ENCODE assay signal across 32 cellular contexts in the genomic region with DNA sequence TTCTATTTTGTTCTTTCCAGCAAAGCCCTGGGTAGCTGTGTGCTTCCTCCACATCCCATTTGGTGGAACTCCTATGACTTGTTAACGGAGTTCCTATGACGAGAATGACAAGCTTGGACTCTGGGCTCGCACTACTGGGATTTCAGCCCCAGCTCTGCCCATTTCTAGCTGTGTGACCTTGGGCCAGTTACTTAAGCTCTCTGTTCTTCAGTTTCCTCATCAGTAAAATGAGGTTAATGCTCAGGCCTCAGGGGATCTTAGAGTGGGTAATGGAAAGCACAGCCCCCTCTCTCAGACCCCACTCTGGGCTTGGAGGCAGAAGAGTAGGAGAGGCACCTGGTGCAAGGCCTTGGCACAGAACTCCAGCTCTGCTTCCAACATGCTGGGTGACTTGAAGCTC.
"Had no signal": no experiment of that assay in that cellular context is flagged by ENCODE, and none has a peak within 500 bp of the region (broad histone marks: within the 10 kb centered on the region; RNA-seq: fewer than 3 reads in every experiment).

No MANE protein-coding gene starts in this region.

- H3K36me3 ChIP-seq: adrenal gland, colonic mucosa, esophagus squamous epithelium, WERI-Rb-1 had no signal

- H3K9me3 ChIP-seq: adrenal gland, body of pancreas, colonic mucosa, esophagus squamous epithelium had no signal

- H3K4me1 Mint-ChIP-seq: activated B cell treated with CpG ODN at 0.5 μM for 24 hours; activated CD8-positive, alpha-beta memory T cell treated with anti-CD3 and anti-CD28 coated beads, Interleukin-2, amount 10 ng/mL, durations not matched to agents 7 days and 5 days; activated naive CD4-positive, alpha-beta T cell treated with anti-CD3 and anti-CD28 coated beads, Interleukin-2, amount 50 U/mL, for 24 hours; activated naive CD8-positive, alpha-beta T cell treated with anti-CD3 and anti-CD28 coated beads for 36 hours; activated naive CD8-positive, alpha-beta T cell treated with anti-CD3 and anti-CD28 coated beads, Interleukin-2, amount 50 U/mL, for 24 hours; T-helper 17 cell had no signal

- H3K27ac ChIP-seq: adrenal gland, body of pancreas, colonic mucosa, epithelial cell of prostate, esophagus squamous epithelium, WERI-Rb-1 had no signal

- FAIRE-seq: endometrium, endothelial cell of umbilical vein, frontal cortex had no signal

- H3K4me3 Mint-ChIP-seq: activated B cell treated with CpG ODN at 0.5 μM for 24 hours; activated CD4-positive, alpha-beta memory T cell treated with anti-CD3 and anti-CD28 coated beads for 36 hours; activated CD8-positive, alpha-beta memory T cell treated with anti-CD3 and anti-CD28 coated beads, Interleukin-2, amount 10 ng/mL, durations not matched to agents 7 days and 5 days; activated CD8-positive, alpha-beta T cell treated with anti-CD3 and anti-CD28 coated beads, Interleukin-2, amount 10 ng/mL, durations not matched to agents 7 days and 5 days; activated naive CD4-positive, alpha-beta T cell treated with anti-CD3 and anti-CD28 coated beads for 36 hours; activated naive CD4-positive, alpha-beta T cell treated with anti-CD3 and anti-CD28 coated beads, Interleukin-2, amount 50 U/mL, for 24 hours; activated naive CD8-positive, alpha-beta T cell treated with anti-CD3 and anti-CD28 coated beads for 36 hours; activated naive CD8-positive, alpha-beta T cell treated with anti-CD3 and anti-CD28 coated beads, Interleukin-2, amount 50 U/mL, for 24 hours; activated T-helper 1 cell treated with anti-CD3 and anti-CD28 coated beads, Interleukin-12 subunit alpha, Interleukin-12 subunit beta, Interleukin-2, Interleukin-4 antibody, amounts not matched to agents 30 ng/mL and 10 ng/mL and 1 ng/mL, durations not matched to agents 14 hours and 24 hours and 36 hours; T-helper 17 cell; T-helper 2 cell treated with Interferon-gamma antibody and Interleukin-4, amounts not matched to agents 5 μg/mL and 100 μg/mL, for 36 hours had no signal

- H3K4me3 ChIP-seq: adrenal gland, body of pancreas, colonic mucosa, esophagus squamous epithelium had no signal

- H3K27me3 Mint-ChIP-seq: activated B cell treated with CpG ODN at 0.5 μM for 24 hours; activated naive CD4-positive, alpha-beta T cell treated with anti-CD3 and anti-CD28 coated beads, Interleukin-2, amount 50 U/mL, for 24 hours; activated naive CD8-positive, alpha-beta T cell treated with anti-CD3 and anti-CD28 coated beads, Interleukin-2, amount 50 U/mL, for 24 hours had no signal

- H3K4me1 ChIP-seq: body of pancreas, colonic mucosa had no signal

- H3K9me3 Mint-ChIP-seq: activated B cell treated with CpG ODN at 0.5 μM for 24 hours; activated CD4-positive, alpha-beta memory T cell treated with anti-CD3 and anti-CD28 coated beads for 36 hours; activated naive CD4-positive, alpha-beta T cell treated with anti-CD3 and anti-CD28 coated beads for 36 hours; activated naive CD4-positive, alpha-beta T cell treated with anti-CD3 and anti-CD28 coated beads, Interleukin-2, amount 50 U/mL, for 24 hours; activated naive CD8-positive, alpha-beta T cell treated with anti-CD3 and anti-CD28 coated beads for 36 hours; activated naive CD8-positive, alpha-beta T cell treated with anti-CD3 and anti-CD28 coated beads, Interleukin-2, amount 50 U/mL, for 24 hours; activated T-helper 1 cell treated with anti-CD3 and anti-CD28 coated beads, Interleukin-12 subunit alpha, Interleukin-12 subunit beta, Interleukin-2, Interleukin-4 antibody, amounts not matched to agents 30 ng/mL and 10 ng/mL and 1 ng/mL, durations not matched to agents 14 hours and 24 hours and 36 hours; activated T-helper 2 cell treated with anti-CD3 and anti-CD28 coated beads, Interferon-gamma antibody, Interleukin-2, Interleukin-4, amounts not matched to agents 10 μg/mL and 5 μg/mL and 100 μg/mL, durations not matched to agents 14 hours and 24 hours and 36 hours; T-helper 2 cell treated with Interferon-gamma antibody and Interleukin-4, amounts not matched to agents 5 μg/mL and 100 μg/mL, for 36 hours had no signal

- H3K36me3 Mint-ChIP-seq: activated CD4-positive, alpha-beta memory T cell treated with anti-CD3 and anti-CD28 coated beads for 36 hours; activated CD8-positive, alpha-beta memory T cell treated with anti-CD3 and anti-CD28 coated beads, Interleukin-2, amount 10 ng/mL, durations not matched to agents 7 days and 5 days; activated naive CD4-positive, alpha-beta T cell treated with anti-CD3 and anti-CD28 coated beads, Interleukin-2, amount 50 U/mL, for 24 hours; activated naive CD8-positive, alpha-beta T cell treated with anti-CD3 and anti-CD28 coated beads for 36 hours had no signal

- ATAC-seq: activated CD4-positive, CD25-positive, alpha-beta regulatory T cell treated with anti-CD3 and anti-CD28 coated beads, Interleukin-2, amount 50 U/mL, for 24 hours; activated CD8-positive, alpha-beta memory T cell treated with anti-CD3 and anti-CD28 coated beads, Interleukin-2, amount 10 ng/mL, durations not matched to agents 7 days and 5 days; activated CD8-positive, alpha-beta T cell treated with anti-CD3 and anti-CD28 coated beads, Interleukin-2, amount 10 ng/mL, durations not matched to agents 7 days and 5 days; activated naive CD8-positive, alpha-beta T cell treated with anti-CD3 and anti-CD28 coated beads, Interleukin-2, amount 50 U/mL, for 24 hours; body of pancreas; T-helper 17 cell had no signal

- H3K27ac Mint-ChIP-seq: activated B cell treated with CpG ODN at 0.5 μM for 24 hours; activated CD4-positive, alpha-beta memory T cell treated with anti-CD3 and anti-CD28 coated beads for 36 hours; activated CD8-positive, alpha-beta memory T cell treated with anti-CD3 and anti-CD28 coated beads, Interleukin-2, amount 10 ng/mL, durations not matched to agents 7 days and 5 days; activated CD8-positive, alpha-beta T cell treated with anti-CD3 and anti-CD28 coated beads, Interleukin-2, amount 10 ng/mL, durations not matched to agents 7 days and 5 days; activated naive CD4-positive, alpha-beta T cell treated with anti-CD3 and anti-CD28 coated beads for 36 hours; activated naive CD4-positive, alpha-beta T cell treated with anti-CD3 and anti-CD28 coated beads, Interleukin-2, amount 50 U/mL, for 24 hours; activated naive CD8-positive, alpha-beta T cell treated with anti-CD3 and anti-CD28 coated beads for 36 hours; activated naive CD8-positive, alpha-beta T cell treated with anti-CD3 and anti-CD28 coated beads, Interleukin-2, amount 50 U/mL, for 24 hours; activated T-helper 1 cell treated with anti-CD3 and anti-CD28 coated beads, Interleukin-12 subunit alpha, Interleukin-12 subunit beta, Interleukin-2, Interleukin-4 antibody, amounts not matched to agents 30 ng/mL and 10 ng/mL and 1 ng/mL, durations not matched to agents 14 hours and 24 hours and 36 hours; activated T-helper 2 cell treated with anti-CD3 and anti-CD28 coated beads, Interferon-gamma antibody, Interleukin-2, Interleukin-4, amounts not matched to agents 10 μg/mL and 5 μg/mL and 100 μg/mL, durations not matched to agents 14 hours and 24 hours and 36 hours; T-helper 17 cell; T-helper 2 cell treated with Interferon-gamma antibody and Interleukin-4, amounts not matched to agents 5 μg/mL and 100 μg/mL, for 36 hours had no signal

- H3K27me3 ChIP-seq: adrenal gland, body of pancreas, colonic mucosa had no signal

- DNase-seq: activated B cell treated with CpG ODN at 0.5 μM for 24 hours; activated CD4-positive, alpha-beta memory T cell treated with anti-CD3 and anti-CD28 coated beads for 36 hours; activated CD4-positive, alpha-beta T cell treated with anti-CD3 and anti-CD28 coated beads for 48 hours; activated CD4-positive, alpha-beta T cell treated with anti-CD3 and anti-CD28 coated beads, Interleukin-2, amount 50 U/mL, for 1 hour; activated CD8-positive, alpha-beta memory T cell treated with anti-CD3 and anti-CD28 coated beads, Interleukin-2, amount 10 ng/mL, durations not matched to agents 7 days and 5 days; activated CD8-positive, alpha-beta memory T cell treated with anti-CD3 and anti-CD28 coated beads, Interleukin-2, amount 50 U/mL, for 4 hours; activated CD8-positive, alpha-beta T cell treated with anti-CD3 and anti-CD28 coated beads, Interleukin-2, amount 10 ng/mL, durations not matched to agents 7 days and 5 days; activated naive CD4-positive, alpha-beta T cell treated with anti-CD3 and anti-CD28 coated beads for 36 hours; activated naive CD8-positive, alpha-beta T cell treated with anti-CD3 and anti-CD28 coated beads for 36 hours; activated naive CD8-positive, alpha-beta T cell treated with anti-CD3 and anti-CD28 coated beads, Interleukin-2, amount 50 U/mL, for 24 hours; activated T-cell treated with anti-CD3 and anti-CD28 coated beads, Interleukin-2, amount 50 U/mL, for 1 hour; activated T-cell treated with anti-CD3 and anti-CD28 coated beads, Interleukin-2, amount 50 U/mL, for 48 hours; adrenal gland; amygdala; body of pancreas; central memory CD4-positive, alpha-beta T cell; cerebellar nuclear complex; colonic mucosa; effector CD8-positive, alpha-beta T cell; esophagus squamous epithelium; T-helper 17 cell; T1000; WERI-Rb-1 had no signal
